ENCODE assay signal across 8 cellular contexts in the genomic region with DNA sequence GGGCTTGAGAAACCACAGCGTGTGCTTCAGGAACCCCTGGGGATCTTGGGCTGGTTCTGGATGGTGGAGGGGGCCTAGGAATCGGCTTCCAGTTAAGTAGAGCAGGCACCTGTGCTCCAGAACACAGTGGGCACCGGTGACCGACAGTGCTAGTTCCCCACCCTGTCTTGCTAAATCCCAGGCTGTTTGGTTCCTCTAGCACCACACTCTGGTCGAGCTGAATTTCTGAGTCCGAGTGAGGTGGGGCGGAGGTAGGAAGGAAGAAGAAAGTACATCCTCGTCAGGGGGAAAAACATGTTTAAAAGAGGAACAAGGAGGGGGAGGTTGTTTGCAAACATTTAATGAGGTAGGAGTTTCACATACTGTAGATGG. TPM values are rescaled to one million over a fixed set of nuclear protein-coding genes. Genes with fewer than 3 reads are reported as not detected.
DNase-seq lines count a peak whose midpoint lies in the region; ATAC-seq and TF ChIP-seq lines count a peak whose summit lies in the region.

No MANE protein-coding gene starts in this region.

- no peaks in the 10 kb centered on the region for H3K27me3 Mint-ChIP-seq in activated T-helper 17 cell treated with anti-CD3 and anti-CD28 coated beads, Interleukin-2, amount 50 U/mL, for 72 hours

- no peaks in the 10 kb centered on the region for H3K9me3 ChIP-seq in DOHH2 (ENCODE audit: control insufficient read depth, insufficient read depth, low read length)
- no peaks in the 10 kb centered on the region for H3K9me3 ChIP-seq in mesenchymal stem cell (ENCODE audit: control insufficient read depth, low read length)

- peak overlapping the region; percentile 70 for H2AK5ac ChIP-seq in mesenchymal stem cell (ENCODE audit: low read length, severe bottlenecking)

- H2BK5ac ChIP-seq in mesenchymal stem cell (ENCODE audit: low read depth, low read length, poor library complexity, severe bottlenecking): no peak overlapping the region

- no peak overlapping the region for H2AFZ ChIP-seq in mesenchymal stem cell (ENCODE audit: low read depth, low read length)

- no peaks in the 10 kb centered on the region for H3K9me2 ChIP-seq in DOHH2 (replicated peaks; ENCODE audit: control insufficient read depth, low read length)

- H3K23ac ChIP-seq in mesenchymal stem cell (ENCODE audit: low read length in 2 of 2): peak overlapping the region in 1 of 2 experiments; percentile 78

- H3K4me1 Mint-ChIP-seq in activated T-helper 17 cell treated with anti-CD3 and anti-CD28 coated beads, Interleukin-2, amount 50 U/mL, for 72 hours: peaks cover 64% of the 10 kb centered on the region

- peak overlapping the region; percentile 81 for H3K4me3 Mint-ChIP-seq in activated T-helper 17 cell treated with anti-CD3 and anti-CD28 coated beads, Interleukin-2, amount 50 U/mL, for 72 hours

- H3K36me3 ChIP-seq in DOHH2 (ENCODE audit: control insufficient read depth, low read length): peaks cover 43% of the 10 kb centered on the region
- H3K36me3 ChIP-seq in mesenchymal stem cell (ENCODE audit: control insufficient read depth in 1 of 2, insufficient read depth in 2 of 2, low read depth in 1 of 2, low read length in 2 of 2): peaks cover 3 to 80% of the 10 kb centered on the region in 2 experiments

- H3K14ac ChIP-seq in mesenchymal stem cell (ENCODE audit: low read length in 2 of 2): peak overlapping the region in 1 of 2 experiments; percentile 82

- H2BK120ac ChIP-seq in mesenchymal stem cell (ENCODE audit: low read depth, low read length): peak overlapping the region; percentile 69

- H3K4me3 ChIP-seq in DOHH2 (ENCODE audit: low read length) (peak overlapping the region; percentile 64), mesenchymal stem cell (ENCODE audit: insufficient read depth in 1 of 2, low read depth in 1 of 2, low read length in 2 of 2) (no peak overlapping the region)

- DNase-seq in mesenchymal stem cell (no peak), DMS 273 (lab: John Stamatoyannopoulos, UW; ENCODE audit: unreplicated experiment) (no peak), NCI-H748 (lab: John Stamatoyannopoulos, UW; ENCODE audit: unreplicated experiment) (no peak), NCI-H187 (lab: John Stamatoyannopoulos, UW) (no peak)

- H3K9ac ChIP-seq in mesenchymal stem cell (ENCODE audit: low read length): peak overlapping the region; percentile 27

- H3K36me3 Mint-ChIP-seq in activated T-helper 17 cell treated with anti-CD3 and anti-CD28 coated beads, Interleukin-2, amount 50 U/mL, for 72 hours (ENCODE audit: low read depth): peaks cover 44% of the 10 kb centered on the region

- H3K4me1 ChIP-seq in DOHH2 (ENCODE audit: control insufficient read depth, low read length): peaks cover 73% of the 10 kb centered on the region
- H3K4me1 ChIP-seq in mesenchymal stem cell (ENCODE audit: control insufficient read depth, insufficient read depth, low read depth, low read length): peaks cover 61% of the 10 kb centered on the region

- H3K4ac ChIP-seq in mesenchymal stem cell (ENCODE audit: low read depth in 1 of 2, low read length in 2 of 2): peak overlapping the region; percentile 86 to 88

- no peaks in the 10 kb centered on the region for H3K27me3 ChIP-seq in DOHH2 (ENCODE audit: control insufficient read depth, low read length)
- H3K27me3 ChIP-seq in mesenchymal stem cell (ENCODE audit: control insufficient read depth in 1 of 2, insufficient read depth in 1 of 2, low read length in 2 of 2): no peaks in the 10 kb centered on the region

- peak overlapping the region; percentile 53 to 97 for H2BK12ac ChIP-seq in mesenchymal stem cell (ENCODE audit: low read length in 2 of 2)

- peaks cover 49% of the 10 kb centered on the region for H3F3A ChIP-seq in DOHH2 (ENCODE audit: control insufficient read depth, insufficient read depth)

- H4K20me1 ChIP-seq in DOHH2 (ENCODE audit: control insufficient read depth, insufficient read depth, low read depth, low read length): peaks cover 26% of the 10 kb centered on the region

- no peaks in the 10 kb centered on the region for H3K9me3 Mint-ChIP-seq in activated T-helper 17 cell treated with anti-CD3 and anti-CD28 coated beads, Interleukin-2, amount 50 U/mL, for 72 hours

- peak overlapping the region; percentile 83 for H3K27ac ChIP-seq in DOHH2 (ENCODE audit: low read depth, low read length)
- H3K27ac ChIP-seq in mesenchymal stem cell (ENCODE audit: low read length, poor library complexity, severe bottlenecking): peak overlapping the region; percentile 59

- H3K79me2 ChIP-seq in DOHH2 (ENCODE audit: control insufficient read depth, low read length): peaks cover 90% of the 10 kb centered on the region

- H3K79me1 ChIP-seq in mesenchymal stem cell (replicated peaks; ENCODE audit: low read length, poor library complexity, severe bottlenecking): peaks cover 34% of the 10 kb centered on the region

- H3K27ac Mint-ChIP-seq in activated T-helper 17 cell treated with anti-CD3 and anti-CD28 coated beads, Interleukin-2, amount 50 U/mL, for 72 hours: peak overlapping the region; percentile 98

- no peak overlapping the region for H2BK15ac ChIP-seq in mesenchymal stem cell (ENCODE audit: low read depth, poor library complexity, severe bottlenecking)

- H3K18ac ChIP-seq in mesenchymal stem cell (ENCODE audit: low read depth in 1 of 2, low read length in 2 of 2): peak overlapping the region; percentile 77 to 99

- H3K4me2 ChIP-seq in DOHH2 (ENCODE audit: low read length) (peak overlapping the region; percentile 75), mesenchymal stem cell (ENCODE audit: low read length, poor library complexity, severe bottlenecking) (no peak overlapping the region)

- WGBS in mesenchymal stem cell: 39% methylated on average over 8 of the region's 8 CpGs

- H4K91ac ChIP-seq in mesenchymal stem cell (ENCODE audit: low read length): peak overlapping the region; percentile 91

- ATAC-seq in GM19467 (IDR thresholded peaks at IDR 0.05; ENCODE audit: unreplicated experiment) (peak; percentile 23), HG03457 (IDR thresholded peaks at IDR 0.05; ENCODE audit: unreplicated experiment) (peak; percentile 30)
- no peak for ATAC-seq in activated T-helper 17 cell treated with anti-CD3 and anti-CD28 coated beads, Interleukin-2, amount 50 U/mL, for 72 hours (replicated peaks)

- H4K8ac ChIP-seq in mesenchymal stem cell (ENCODE audit: low read length): peak overlapping the region; percentile 88

- peak; percentile 58 for TF ChIP-seq CTCF in DOHH2 (IDR thresholded peaks at IDR 0.05; ENCODE audit: low read depth, low read length, poor library complexity, severe bottlenecking)

RNA-seq across cellular contexts. Expression of gene SLC6A6, which starts 29.1 kb away (rescaled TPM):
- total RNA-seq in activated T-helper 17 cell treated with anti-CD3 and anti-CD28 coated beads, Interleukin-2, amount 50 U/mL, for 72 hours: 100 to 1,000 TPM in 1 of 2 donors, 10 to 100 TPM in 1; 80.1 to 219 TPM
- 34.8 TPM for polyA plus RNA-seq in mesenchymal stem cell (2013, experiment 1 of 2)
- 33.8 TPM for polyA plus RNA-seq in mesenchymal stem cell (2013, experiment 2 of 2)
